In the genomic region with DNA sequence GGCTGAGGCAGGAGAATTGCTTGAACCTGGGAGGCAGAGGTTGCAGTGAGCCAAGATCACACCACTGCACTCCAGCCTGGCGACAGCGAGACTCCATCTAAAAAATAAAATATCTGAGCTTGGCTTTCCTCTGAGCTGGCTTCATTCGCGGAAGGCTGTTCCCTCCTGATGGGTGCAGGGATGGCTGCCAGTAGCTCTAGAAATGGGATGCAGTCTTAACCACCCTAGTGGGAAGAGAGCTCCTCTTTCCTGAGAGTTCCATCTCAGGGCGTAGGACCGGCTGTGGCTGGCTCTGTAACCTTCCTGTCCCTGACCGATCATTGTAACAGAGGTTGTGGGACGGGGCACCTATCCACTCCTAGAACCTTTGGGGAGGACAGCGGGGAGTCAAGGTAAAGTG, we compare ENCODE assay signal across 13 cellular contexts. TPM values are rescaled to one million over a fixed set of nuclear protein-coding genes. Genes with fewer than 3 reads are reported as not detected.
DNase-seq lines count a peak whose midpoint lies in the region; ATAC-seq and TF ChIP-seq lines count a peak whose summit lies in the region.
"Had no signal": no experiment of that assay in that cellular context is flagged by ENCODE, and none has a peak within 500 bp of the region (broad histone marks: within the 10 kb centered on the region; RNA-seq: fewer than 3 reads in every experiment).

No MANE protein-coding gene starts in this region.

- H3K4me3 Mint-ChIP-seq in Caco-2 (ENCODE audit: unreplicated experiment) = no peak overlapping the region
- no peak overlapping the region for H3K4me3 Mint-ChIP-seq in effector memory CD8-positive, alpha-beta T cell
- no peak overlapping the region for H3K4me3 Mint-ChIP-seq in stimulated activated naive B cell treated with anti-CD40 and anti-IgM and Interleukin-4, amounts not matched to agents 10 μg/mL and 1 μg/mL and 100 μg/mL, for 72 hours
- H3K4me3 Mint-ChIP-seq: CD4-positive, alpha-beta memory T cell; HFFc6 had no signal

- H3K4me1 Mint-ChIP-seq in Caco-2 (ENCODE audit: low read depth, unreplicated experiment) = peaks cover 34% of the 10 kb centered on the region
- H3K4me1 Mint-ChIP-seq in effector memory CD8-positive, alpha-beta T cell (ENCODE audit: low read depth in 2 of 2) = peaks cover 31 to 34% of the 10 kb centered on the region in 2 donors
- peaks cover 38 to 60% of the 10 kb centered on the region in 2 donors for H3K4me1 Mint-ChIP-seq in stimulated activated naive B cell treated with anti-CD40 and anti-IgM and Interleukin-4, amounts not matched to agents 10 μg/mL and 1 μg/mL and 100 μg/mL, for 72 hours

- H3K27me3 Mint-ChIP-seq in Caco-2 (ENCODE audit: insufficient read depth, unreplicated experiment) = no peaks in the 10 kb centered on the region
- H3K27me3 Mint-ChIP-seq in effector memory CD8-positive, alpha-beta T cell = no peaks in the 10 kb centered on the region
- H3K27me3 Mint-ChIP-seq in stimulated activated naive B cell treated with anti-CD40 and anti-IgM and Interleukin-4, amounts not matched to agents 10 μg/mL and 1 μg/mL and 100 μg/mL, for 72 hours = no peaks in the 10 kb centered on the region
- H3K27me3 Mint-ChIP-seq: CD4-positive, alpha-beta memory T cell had no signal

- CTCF ChIA-PET in Caco-2 (lab: Charles Lee) = interaction anchor here (0.6 to 1.0 kb wide), 2 partner anchors 29 to 94 kb away, joined by 3 to 4 read pairs; no protein-coding TSS in a partner anchor
- CTCF ChIA-PET in RWPE1 (lab: Yijun Ruan, JAX) = interaction anchor here (0.6 to 1.3 kb wide), 2 partner anchors 22 to 108 kb away, joined by 3 read pairs; no protein-coding TSS in a partner anchor

- peaks cover 12% of the 10 kb centered on the region for H3K4me1 ChIP-seq in Caco-2
- no peaks in the 10 kb centered on the region for H3K4me1 ChIP-seq in right atrium auricular region

- H3K4me3 ChIP-seq in Caco-2 (ENCODE audit: low read depth, low read length) = no peak overlapping the region
- no peak overlapping the region for H3K4me3 ChIP-seq in right atrium auricular region
- H3K4me3 ChIP-seq: K562 had no signal

- peak overlapping the region; percentile 17 for H3K27ac Mint-ChIP-seq in Caco-2 (ENCODE audit: unreplicated experiment)
- peak overlapping the region; percentile 49 to 51 for H3K27ac Mint-ChIP-seq in effector memory CD8-positive, alpha-beta T cell
- no peak overlapping the region for H3K27ac Mint-ChIP-seq in stimulated activated naive B cell treated with anti-CD40 and anti-IgM and Interleukin-4, amounts not matched to agents 10 μg/mL and 1 μg/mL and 100 μg/mL, for 72 hours

- no peak for ATAC-seq in effector memory CD8-positive, alpha-beta T cell (replicated peaks)
- ATAC-seq in stimulated activated naive B cell treated with anti-CD40 and anti-IgM and Interleukin-4, amounts not matched to agents 10 μg/mL and 1 μg/mL and 100 μg/mL, for 72 hours (replicated peaks) = no peak

- H3K36me3 ChIP-seq in Caco-2 (ENCODE audit: control insufficient read depth, insufficient read depth, low read length) (no peaks in the 10 kb centered on the region), right atrium auricular region (no peaks in the 10 kb centered on the region)

- peaks cover 26% of the 10 kb centered on the region for H3K36me3 Mint-ChIP-seq in Caco-2 (ENCODE audit: insufficient read depth, unreplicated experiment)
- peaks cover 2% of the 10 kb centered on the region for H3K36me3 Mint-ChIP-seq in effector memory CD8-positive, alpha-beta T cell (ENCODE audit: insufficient read depth)
- H3K36me3 Mint-ChIP-seq in stimulated activated naive B cell treated with anti-CD40 and anti-IgM and Interleukin-4, amounts not matched to agents 10 μg/mL and 1 μg/mL and 100 μg/mL, for 72 hours = peaks cover 6 to 8% of the 10 kb centered on the region in 2 donors
- H3K36me3 Mint-ChIP-seq: CD4-positive, alpha-beta memory T cell had no signal

- DNase-seq in Caco-2 = no peak
- DNase-seq in RWPE1 (ENCODE audit: low spot score) = no peak
- no peak for DNase-seq in effector memory CD8-positive, alpha-beta T cell
- no peak for DNase-seq in right atrium auricular region (ENCODE audit: low spot score)
- no peak for DNase-seq in T1000 (lab: John Stamatoyannopoulos, UW)
- DNase-seq in stimulated activated naive B cell treated with anti-CD40 and anti-IgM and Interleukin-4, amounts not matched to agents 10 μg/mL and 1 μg/mL and 100 μg/mL, for 72 hours = no peak
- no peak for DNase-seq in iPS-NIHi11 (ENCODE audit: low spot score)
- DNase-seq: DMS153 had no signal

- no peaks in the 10 kb centered on the region for H3K9me3 Mint-ChIP-seq in Caco-2 (ENCODE audit: unreplicated experiment)
- no peaks in the 10 kb centered on the region for H3K9me3 Mint-ChIP-seq in effector memory CD8-positive, alpha-beta T cell
- H3K9me3 Mint-ChIP-seq in stimulated activated naive B cell treated with anti-CD40 and anti-IgM and Interleukin-4, amounts not matched to agents 10 μg/mL and 1 μg/mL and 100 μg/mL, for 72 hours = no peaks in the 10 kb centered on the region
- H3K9me3 Mint-ChIP-seq: CD4-positive, alpha-beta memory T cell; HFFc6 had no signal

- intact Hi-C loops in Caco-2 (cut with micrococcal nuclease; ENCODE audit: unreplicated experiment) = loop anchor here (2.0 to 5.0 kb wide), 2 partner anchors 15 to 33 kb away; partner anchors contain the start of gene PPP1R37

- no TSS peak for BruUV-seq in Caco-2 (replicated peaks; lab: Mats Ljungman, UMichigan)

- POLR2A ChIA-PET in Caco-2 (lab: Charles Lee) (no interaction called here), RWPE1 (lab: Yijun Ruan, JAX; ENCODE audit: low non-redundant PET) (no interaction called here)

- H3K27ac ChIP-seq in RWPE1 (peak overlapping the region; percentile 29), right atrium auricular region (no peak overlapping the region)
- H3K27ac ChIP-seq: C4-2B, HL-60 had no signal

- TF ChIP-seq CTCF in Caco-2 (IDR thresholded peaks at IDR 0.05; ENCODE audit: insufficient read depth in 1 of 2, low read depth in 1 of 2, low read length in 1 of 2, severe bottlenecking in 1 of 2, unreplicated experiment in 1 of 2) = no peak
- no peak for TF ChIP-seq CTCF in RWPE1 (conservative IDR thresholded peaks at IDR 0.05; ENCODE audit: low read depth)
- TF ChIP-seq CTCF in right atrium auricular region (IDR thresholded peaks at IDR 0.05) = no peak

- H3K27me3 ChIP-seq in Caco-2 (replicated peaks; ENCODE audit: control insufficient read depth, insufficient read depth, low read length) (no peaks in the 10 kb centered on the region), right atrium auricular region (no peaks in the 10 kb centered on the region)

- H3K9me3 ChIP-seq in Caco-2 (no peaks in the 10 kb centered on the region), right atrium auricular region (no peaks in the 10 kb centered on the region)

RNA-seq across cellular contexts. Expression of gene PPP1R37, which starts 32.4 kb away (rescaled TPM):
- total RNA-seq in Caco-2 (2022) = 42.1 and 47.7 TPM in 2 replicates
- total RNA-seq in right atrium auricular region = 10 to 100 TPM; 21.7 to 22.9 TPM

RNA-seq across cellular contexts. Expression of gene NKPD1, which starts 35.4 kb away (rescaled TPM):
- 2.4 and 2.9 TPM in 2 replicates for total RNA-seq in Caco-2 (2022)
- total RNA-seq in right atrium auricular region = under 1 TPM; 0.16 to 0.22 TPM

RNA-seq across cellular contexts. Expression of gene GEMIN7, which starts 46.3 kb away (rescaled TPM):
- total RNA-seq in Caco-2 (2022) (45.8 and 49.3 TPM in 2 replicates), right atrium auricular region (10 to 100 TPM; 11.3 to 20.0 TPM)

RNA-seq across cellular contexts. Expression of gene ZNF296, which starts 49.1 kb away (rescaled TPM):
- total RNA-seq in Caco-2 (2022) (8.4 and 9.4 TPM in 2 replicates), right atrium auricular region (under 1 TPM in 1 of 2 donors, not detected in 1; 0.43 TPM)

RNA-seq across cellular contexts. Expression of gene TRAPPC6A, which starts 52.7 kb away (rescaled TPM):
- total RNA-seq in Caco-2 (2022) (50.5 and 53.2 TPM in 2 replicates), right atrium auricular region (10 to 100 TPM; 17.9 to 22.8 TPM)
